In genomic region chr7:94170836-94171235, GRCh38 we compare ENCODE assay signal across 11 cellular contexts.
A peak's percentile ranks its signal among the peaks of the same experiment; 100 is the strongest.
DNase-seq lines count a peak whose midpoint lies in the region; ATAC-seq and TF ChIP-seq lines count a peak whose summit lies in the region.
"Had no signal": no experiment of that assay in that cellular context is flagged by ENCODE, and none has a peak within 500 bp of the region (broad histone marks: within the 10 kb centered on the region; RNA-seq: fewer than 3 reads in every experiment).

No MANE protein-coding gene starts in this region.

- no peak overlapping the region for H3K4me3 Mint-ChIP-seq in CD8-positive, alpha-beta memory T cell
- H3K4me3 Mint-ChIP-seq: activated CD4-positive, alpha-beta T cell treated with anti-CD3 and anti-CD28 coated beads, Interleukin-2, amount 10 ng/mL, durations not matched to agents 7 days and 5 days had no signal

- H3K27me3 ChIP-seq in mammary epithelial cell (ENCODE audit: insufficient read depth, low read length) (no peaks in the 10 kb centered on the region), hepatocyte (no peaks in the 10 kb centered on the region)
- H3K27me3 ChIP-seq in CD8-positive, alpha-beta memory T cell (ENCODE audit: insufficient read depth, low read length, poor library complexity, severe bottlenecking), result no peaks in the 10 kb centered on the region

- H3K4me2 ChIP-seq in mammary epithelial cell (ENCODE audit: insufficient read depth, low read depth, low read length), result no peak overlapping the region
- no peak overlapping the region for H3K4me2 ChIP-seq in hepatocyte

- DNase-seq in mammary epithelial cell, result peak; percentile 21
- DNase-seq in hepatocyte (ENCODE audit: low spot score), result no peak
- no peak for DNase-seq in NCI-H2171 (lab: John Stamatoyannopoulos, UW)
- DNase-seq in CD8-positive, alpha-beta memory T cell, result no peak
- DNase-seq: activated CD4-positive, alpha-beta T cell treated with anti-CD3 and anti-CD28 coated beads, Interleukin-2, amount 10 ng/mL, durations not matched to agents 7 days and 5 days; NCI-H1048; occipital lobe had no signal

- BruUV-seq in mammary epithelial cell (replicated peaks; lab: Mats Ljungman, UMichigan), result no TSS peak

- H4K20me1 ChIP-seq in mammary epithelial cell (ENCODE audit: insufficient read depth, low read length), result no peaks in the 10 kb centered on the region
- no peaks in the 10 kb centered on the region for H4K20me1 ChIP-seq in hepatocyte (ENCODE audit: insufficient read depth, poor library complexity, severe bottlenecking)

- in situ Hi-C loops in mammary epithelial cell (cut with MboI; ENCODE audit: low sequenced_read_pairs in 2 of 2), result no loop called here

- H3K9me3 ChIP-seq in mammary epithelial cell (replicated peaks; ENCODE audit: insufficient read depth, low read length) (no peaks in the 10 kb centered on the region), hepatocyte (ENCODE audit: low read depth) (no peaks in the 10 kb centered on the region)
- H3K9me3 ChIP-seq in CD8-positive, alpha-beta memory T cell (ENCODE audit: low read length), result no peaks in the 10 kb centered on the region
- H3K9me3 ChIP-seq: HAP-1 had no signal

- H3K4me1 Mint-ChIP-seq in CD8-positive, alpha-beta memory T cell, result no peaks in the 10 kb centered on the region

- CTCF ChIA-PET in mammary epithelial cell (lab: Charles Lee; ENCODE audit: low non-redundant PET), result no interaction called here
- CTCF ChIA-PET in CD8-positive, alpha-beta memory T cell (lab: Charles Lee), result interaction anchor here (1.2 kb wide), 1 partner anchor 10 kb away, joined by 3 read pairs; no protein-coding TSS in a partner anchor

- H3K9me2 ChIP-seq in hepatocyte (replicated peaks; ENCODE audit: insufficient read depth), result no peaks in the 10 kb centered on the region

- peaks cover 0 to 3% (median 0%) of the 10 kb centered on the region in 5 donors for H3K9me3 Mint-ChIP-seq in CD8-positive, alpha-beta memory T cell
- H3K9me3 Mint-ChIP-seq: activated CD4-positive, alpha-beta T cell treated with anti-CD3 and anti-CD28 coated beads, Interleukin-2, amount 10 ng/mL, durations not matched to agents 7 days and 5 days had no signal

- H3K27ac Mint-ChIP-seq in CD8-positive, alpha-beta memory T cell, result no peak overlapping the region
- H3K27ac Mint-ChIP-seq: activated CD4-positive, alpha-beta T cell treated with anti-CD3 and anti-CD28 coated beads, Interleukin-2, amount 10 ng/mL, durations not matched to agents 7 days and 5 days had no signal

- no peaks in the 10 kb centered on the region for H3K36me3 Mint-ChIP-seq in CD8-positive, alpha-beta memory T cell

- H2AFZ ChIP-seq in mammary epithelial cell (ENCODE audit: low read depth, low read length) (no peak overlapping the region), hepatocyte (no peak overlapping the region)

- H3K27ac ChIP-seq in mammary epithelial cell (ENCODE audit: insufficient read depth, low read depth, low read length) (no peak overlapping the region), hepatocyte (no peak overlapping the region)
- no peak overlapping the region for H3K27ac ChIP-seq in CD8-positive, alpha-beta memory T cell (ENCODE audit: low read depth, low read length)

- H3K27me3 Mint-ChIP-seq in CD8-positive, alpha-beta memory T cell, result peaks cover 0 to 5% of the 10 kb centered on the region in 2 donors

- H3K9ac ChIP-seq in mammary epithelial cell (ENCODE audit: insufficient read depth, low read length), result no peak overlapping the region

- intact Hi-C loops in mammary epithelial cell (cut with micrococcal nuclease), result no loop called here

- no peaks in the 10 kb centered on the region for H3K4me1 ChIP-seq in mammary epithelial cell (ENCODE audit: insufficient read depth, low read length)
- no peaks in the 10 kb centered on the region for H3K4me1 ChIP-seq in hepatocyte (ENCODE audit: insufficient read depth)
- no peaks in the 10 kb centered on the region for H3K4me1 ChIP-seq in CD8-positive, alpha-beta memory T cell (ENCODE audit: insufficient read depth, low read length)
- H3K4me1 ChIP-seq: HAP-1 had no signal

- no peaks in the 10 kb centered on the region for H3K36me3 ChIP-seq in mammary epithelial cell (ENCODE audit: insufficient read depth, low read length)
- H3K36me3 ChIP-seq in hepatocyte (replicated peaks; ENCODE audit: insufficient read depth, low read depth), result no peaks in the 10 kb centered on the region
- no peaks in the 10 kb centered on the region for H3K36me3 ChIP-seq in CD8-positive, alpha-beta memory T cell (ENCODE audit: insufficient read depth, low read length)
- H3K36me3 ChIP-seq: HAP-1 had no signal

- ATAC-seq in GM18870 (IDR thresholded peaks at IDR 0.05; ENCODE audit: unreplicated experiment), result peak; percentile 94
- peak; percentile 66 for ATAC-seq in GM21576 (IDR thresholded peaks at IDR 0.05; ENCODE audit: unreplicated experiment)
- ATAC-seq in HG03135 (IDR thresholded peaks at IDR 0.05; ENCODE audit: unreplicated experiment), result peak; percentile 81

- TF ChIP-seq CTCF in mammary epithelial cell (conservative IDR thresholded peaks at IDR 0.05 in 1 of 2, IDR thresholded peaks at IDR 0.05 in 1 of 2; ENCODE audit: extremely low read depth in 1 of 2, insufficient read depth in 1 of 2, low read depth in 1 of 2, low read length in 2 of 2) (no peak), hepatocyte (IDR thresholded peaks at IDR 0.05; ENCODE audit: poor library complexity) (no peak)

- H3K4me3 ChIP-seq in mammary epithelial cell (replicated peaks in 1 of 3; ENCODE audit: insufficient read depth in 1 of 3, low read depth in 2 of 3, low read length in 3 of 3) (no peak overlapping the region), hepatocyte (no peak overlapping the region)
- H3K4me3 ChIP-seq in CD8-positive, alpha-beta memory T cell (ENCODE audit: low read length), result no peak overlapping the region
- H3K4me3 ChIP-seq: HAP-1 had no signal

- H3K79me2 ChIP-seq in mammary epithelial cell (ENCODE audit: insufficient read depth, low read length) (no peaks in the 10 kb centered on the region), hepatocyte (no peaks in the 10 kb centered on the region)

- dilution Hi-C loops in mammary epithelial cell (cut with HindIII; ENCODE audit: low sequenced_read_pairs), result no loop called here

- POLR2A ChIA-PET in CD8-positive, alpha-beta memory T cell (lab: Charles Lee), result no interaction called here
